ENCODE assay signal across 1 cellular context in the genomic region with DNA sequence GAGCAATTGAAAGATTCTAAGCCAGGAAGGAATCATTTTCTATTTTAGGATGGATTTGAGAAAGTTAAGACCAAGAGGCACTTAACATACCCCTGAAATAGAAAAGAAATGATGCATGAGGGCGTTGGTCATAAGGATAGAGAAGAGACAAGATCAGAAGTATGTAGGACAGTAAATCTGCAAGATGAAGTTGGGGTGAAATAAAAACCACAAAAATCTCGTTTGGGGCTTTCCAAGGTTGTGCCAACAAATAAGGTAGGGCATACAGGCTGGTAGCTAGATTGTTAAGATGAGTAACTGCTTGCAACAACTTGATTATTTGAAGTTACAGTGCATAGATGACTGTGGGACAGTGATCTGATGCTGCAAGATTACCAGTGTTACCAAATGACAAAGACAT.
TF ChIP-seq lines count a peak whose summit lies in the region.

No MANE protein-coding gene starts in this region.

TF ChIP-seq in K562, 482 proteins besides CTCF, POLR2A, EP300 and RAD21:
- TF ChIP-seq, protein P1, sequence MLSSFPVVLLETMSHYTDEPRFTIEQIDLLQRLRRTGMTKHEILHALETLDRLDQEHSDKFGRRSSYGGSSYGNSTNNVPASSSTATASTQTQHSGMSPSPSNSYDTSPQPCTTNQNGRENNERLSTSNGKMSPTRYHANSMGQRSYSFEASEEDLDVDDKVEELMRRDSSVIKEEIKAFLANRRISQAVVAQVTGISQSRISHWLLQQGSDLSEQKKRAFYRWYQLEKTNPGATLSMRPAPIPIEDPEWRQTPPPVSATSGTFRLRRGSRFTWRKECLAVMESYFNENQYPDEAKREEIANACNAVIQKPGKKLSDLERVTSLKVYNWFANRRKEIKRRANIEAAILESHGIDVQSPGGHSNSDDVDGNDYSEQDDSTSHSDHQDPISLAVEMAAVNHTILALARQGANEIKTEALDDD (IDR thresholded peaks at IDR 0.05): 0 out of 2 replicates have a peak, but pooled peaks have one; percentile 16
- no peak for TF ChIP-seq ZNF785 (CRISPR knock-in tag; IDR thresholded peaks at IDR 0.05)
